Comparison of ENCODE assay signal across 1 cellular context in the genomic region with DNA sequence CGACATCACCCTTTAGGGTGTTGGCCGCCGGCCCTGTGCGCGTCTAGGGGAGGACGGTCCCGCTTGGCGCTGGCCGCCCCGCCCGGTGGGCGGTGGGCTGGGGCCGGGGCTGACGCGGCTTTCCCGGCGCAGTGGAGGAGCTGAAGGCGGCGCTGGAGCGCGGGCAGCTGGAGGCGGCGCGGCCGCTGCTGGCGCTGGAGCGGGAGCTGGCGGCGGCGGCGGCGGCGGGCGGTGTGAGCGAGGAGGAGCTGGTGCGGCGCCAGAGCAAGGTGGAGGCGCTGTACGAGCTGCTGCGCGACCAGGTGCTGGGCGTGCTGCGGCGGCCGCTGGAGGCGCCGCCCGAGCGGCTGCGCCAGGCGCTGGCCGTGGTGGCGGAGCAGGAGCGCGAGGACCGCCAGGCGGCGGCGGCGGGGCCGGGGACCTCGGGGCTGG.
TF ChIP-seq lines count a peak whose summit lies in the region.

No MANE protein-coding gene starts in this region.

TF ChIP-seq in H1, 55 proteins besides CTCF, POLR2A, EP300 and RAD21:
- TF ChIP-seq EGR1 (IDR thresholded peaks at IDR 0.05; ENCODE audit: borderline replicate concordance, low read depth, low read length): no peak
- 0 out of 2 replicates have a peak, but pooled peaks have one; percentile 38 for TF ChIP-seq TAF1 (IDR thresholded peaks at IDR 0.05; ENCODE audit: low read depth, low read length)
- TF ChIP-seq CREB1 (IDR thresholded peaks at IDR 0.05): 0 out of 2 replicates have a peak, but pooled peaks have one; percentile 19
- TF ChIP-seq RXRA (IDR thresholded peaks at IDR 0.05; ENCODE audit: insufficient read depth, low read depth, low read length): no peak
- peak; percentile 46; the same call in 1 of the 2 replicates for TF ChIP-seq TCF12 (IDR thresholded peaks at IDR 0.05; ENCODE audit: low read depth, low read length)
- TF ChIP-seq SP1 (IDR thresholded peaks at IDR 0.05; ENCODE audit: low read depth, low read length): no peak
- TF ChIP-seq SIN3A (conservative IDR thresholded peaks at IDR 0.05 in 1 of 2, IDR thresholded peaks at IDR 0.05 in 1 of 2; ENCODE audit: low read depth in 1 of 2, low read length in 2 of 2): peak in 1 of 2 experiments; percentile 57; a peak in 1 of 4 replicates
- peak; percentile 34; the same call in 1 of the 2 replicates for TF ChIP-seq YY1 (IDR thresholded peaks at IDR 0.05; ENCODE audit: low read depth, low read length)
- TF ChIP-seq BRCA1 (IDR thresholded peaks at IDR 0.05; ENCODE audit: low read depth, low read length): no peak
- TF ChIP-seq JUND (IDR thresholded peaks at IDR 0.05; ENCODE audit: low read length): no peak
- peak; percentile 18; the same call in 1 of the 2 replicates for TF ChIP-seq RBBP5 (IDR thresholded peaks at IDR 0.05; ENCODE audit: borderline replicate concordance, low read depth, low read length)
- TF ChIP-seq TBP (IDR thresholded peaks at IDR 0.05; ENCODE audit: low read depth, low read length): peak; percentile 53; the same call in 1 of the 2 replicates
- TF ChIP-seq MAFK (IDR thresholded peaks at IDR 0.05; ENCODE audit: low read depth, low read length): no peak
- TF ChIP-seq MAX (IDR thresholded peaks at IDR 0.05): no peak; the same call in 1 of the 2 replicates
- TF ChIP-seq SIX5 (IDR thresholded peaks at IDR 0.05; ENCODE audit: low read depth, low read length): no peak
- TF ChIP-seq GABPA (IDR thresholded peaks at IDR 0.05; ENCODE audit: borderline replicate concordance, insufficient read depth, low read length): peak; percentile 79; the same call in 1 of the 2 replicates
